Comparison of ENCODE assay signal across 26 cellular contexts in genomic region chr20:13851279-13851678, GRCh38.
"Had no signal": no experiment of that assay in that cellular context is flagged by ENCODE, and none has a peak within 500 bp of the region (broad histone marks: within the 10 kb centered on the region; RNA-seq: fewer than 3 reads in every experiment).

No MANE protein-coding gene starts in this region.

- H3K27ac ChIP-seq: brain microvascular endothelial cell, hepatocyte, neutrophil, thyroid gland had no signal

- H3K36me3 ChIP-seq: brain microvascular endothelial cell, neutrophil, thyroid gland had no signal

- ATAC-seq: esophagus mucosa; SK-N-SH treated with all-trans-retinoic acid at 6 μM for 48 hours; stimulated activated naive CD8-positive, alpha-beta T cell treated with anti-CD3 and anti-CD28 coated beads, Interleukin-15, Interleukin-2, amounts not matched to agents 100 U/mL and 50 U/mL, for 24 hours; T-helper 17 cell had no signal

- DNase-seq: activated CD4-positive, alpha-beta memory T cell treated with anti-CD3 and anti-CD28 coated beads for 36 hours; activated CD4-positive, alpha-beta T cell treated with anti-CD3 and anti-CD28 coated beads, Interleukin-2, amount 10 ng/mL, durations not matched to agents 24 days and 14 days; activated CD4-positive, CD25-positive, alpha-beta regulatory T cell treated with anti-CD3 and anti-CD28 coated beads, Interleukin-2, amount 50 U/mL, for 72 hours; activated CD8-positive, alpha-beta memory T cell treated with anti-CD3 and anti-CD28 coated beads, Interleukin-2, amount 50 U/mL, for 48 hours; activated gamma-delta T cell; activated naive CD4-positive, alpha-beta T cell treated with anti-CD3 and anti-CD28 coated beads, Interleukin-2, amount 10 ng/mL, durations not matched to agents 7 days and 5 days; activated naive CD8-positive, alpha-beta T cell treated with anti-CD3 and anti-CD28 coated beads, Interleukin-2, amount 10 ng/mL, durations not matched to agents 7 days and 5 days; activated T-cell treated with anti-CD3 and anti-CD28 coated beads, Interleukin-2, amount 50 U/mL, for 24 hours; brain microvascular endothelial cell; central memory CD4-positive, alpha-beta T cell; endodermal cell; foreskin fibroblast; islet precursor cell; naive B cell; nephron progenitor cell; stimulated activated CD4-positive, alpha-beta T cell treated with anti-CD3 and anti-CD28 coated beads, Interleukin-12 subunit alpha, Interleukin-12 subunit beta, amount 100 ng/mL, for 4 hours; stimulated activated CD4-positive, alpha-beta T cell treated with anti-CD3 and anti-CD28 coated beads, Interleukin-4, amount 100 ng/mL, for 1 hour; stimulated activated naive CD8-positive, alpha-beta T cell treated with anti-CD3 and anti-CD28 coated beads, Interleukin-15, Interleukin-2, amounts not matched to agents 100 U/mL and 50 U/mL, for 24 hours; T-helper 17 cell; T1000; thyroid gland had no signal

- H3K4me1 ChIP-seq: thyroid gland had no signal

- H3K9me3 ChIP-seq: thyroid gland had no signal

- H3K4me3 ChIP-seq: hepatocyte, skin epidermis, thyroid gland had no signal

- H3K27me3 ChIP-seq: brain microvascular endothelial cell, hepatocyte, neutrophil, thyroid gland had no signal
